ENCODE assay signal across 7 cellular contexts in genomic region chr1:100855116-100855515, GRCh38. TPM values are rescaled to one million over a fixed set of nuclear protein-coding genes. Genes with fewer than 3 reads are reported as not detected.
DNase-seq lines count a peak whose midpoint lies in the region; ATAC-seq and TF ChIP-seq lines count a peak whose summit lies in the region.
"Not testable (repeated sequence)": the region's sequence is repeated elsewhere in the genome, so short reads cannot be mapped to it uniquely, and the experiment has no call there.

No MANE protein-coding gene starts in this region.

- dilution Hi-C loops in IMR-90 (cut with HindIII; ENCODE audit: low sequenced_read_pairs, unreplicated experiment), result not testable (repeated sequence)

- H3K9me1 ChIP-seq in IMR-90 (ENCODE audit: insufficient read depth, low read length), result not testable (repeated sequence)

- not testable (repeated sequence) for H3K56ac ChIP-seq in IMR-90 (ENCODE audit: extremely low read depth, insufficient read depth, low read length)

- not testable (repeated sequence) for H3K14ac ChIP-seq in IMR-90 (replicated peaks; ENCODE audit: low read depth, low read length)

- not testable (repeated sequence) for H3K9ac ChIP-seq in IMR-90 (ENCODE audit: low read depth, low read length)

- not testable (repeated sequence) for H4K91ac ChIP-seq in IMR-90 (ENCODE audit: insufficient read depth, low read depth, low read length)

- not testable (repeated sequence) for H2AK5ac ChIP-seq in IMR-90 (ENCODE audit: low read depth, low read length)

- not testable (repeated sequence) for H3K4ac ChIP-seq in IMR-90 (ENCODE audit: low read depth, low read length)

- DNase-seq in EH (ENCODE audit: low read depth), result peak; percentile 90
- peak; percentile 42 for DNase-seq in IMR-90
- DNase-seq in SJSA1 (ENCODE audit: low read depth in 1 of 2, low spot score in 2 of 2), result peak in 1 of 2 experiments; percentile 70
- peak; percentile 28 for DNase-seq in astrocyte of the cerebellum (ENCODE audit: low read depth)
- peak; percentile 30 for DNase-seq in dedifferentiated amniotic fluid mesenchymal stem cell (ENCODE audit: extremely low spot score)
- peak; percentile 45 for DNase-seq in fibroblast of pulmonary artery (ENCODE audit: low read depth)
- not testable (repeated sequence) for DNase-seq in osteoblast (ENCODE audit: insufficient read length, low spot score, missing footprints)

- in situ Hi-C loops in IMR-90 (cut with MboI; ENCODE audit: low sequenced_read_pairs); astrocyte of the cerebellum (cut with HindIII; ENCODE audit: low sequenced_read_pairs): not testable (repeated sequence)

- not testable (repeated sequence) for H3K27ac ChIP-seq in IMR-90 (ENCODE audit: insufficient read depth, low read length)
- peak overlapping the region; percentile 52 for H3K27ac ChIP-seq in SJSA1
- peak overlapping the region; percentile 19 for H3K27ac ChIP-seq in osteoblast (ENCODE audit: low read depth, low read length)

- H3K79me2 ChIP-seq in osteoblast (ENCODE audit: insufficient read depth, low read length), result not testable (repeated sequence)

- H3K4me1 ChIP-seq in IMR-90 (ENCODE audit: control insufficient read depth, insufficient read depth, low read length), result not testable (repeated sequence)
- H3K4me1 ChIP-seq in SJSA1 (replicated peaks) (peaks cover 19% of the 10 kb centered on the region), osteoblast (ENCODE audit: insufficient read depth, low read length) (peaks cover 20% of the 10 kb centered on the region)

- H2AK9ac ChIP-seq in IMR-90 (replicated peaks; ENCODE audit: low read depth, low read length, poor library complexity), result not testable (repeated sequence)

- ATAC-seq in IMR-90 (ENCODE audit: low read depth), result peak; percentile 56

- TF ChIP-seq POLR2A in IMR-90 (IDR thresholded peaks at IDR 0.05; ENCODE audit: low read depth, low read length), result not testable (repeated sequence)

- H3K36me3 ChIP-seq in IMR-90 (ENCODE audit: control insufficient read depth, insufficient read depth, low read length); SJSA1; osteoblast (ENCODE audit: insufficient read depth, low read length): not testable (repeated sequence)

- H3K79me1 ChIP-seq in IMR-90 (ENCODE audit: low read depth in 1 of 2, low read length in 2 of 2), result not testable (repeated sequence)

- peak overlapping the region; percentile 9; the same call in 1 of the 2 replicates for H3K4me2 ChIP-seq in IMR-90 (ENCODE audit: low read depth, low read length)
- H3K4me2 ChIP-seq in osteoblast (ENCODE audit: insufficient read depth, low read length), result not testable (repeated sequence)

- peak overlapping the region; percentile 81; the same call in 1 of the 2 replicates for H3K18ac ChIP-seq in IMR-90 (ENCODE audit: low read depth, low read length)

- not testable (repeated sequence) for H2AFZ ChIP-seq in IMR-90 (replicated peaks; ENCODE audit: low read length, poor library complexity); osteoblast (ENCODE audit: low read length)

- intact Hi-C loops in IMR-90 (cut with micrococcal nuclease), result not testable (repeated sequence)

- POLR2A ChIA-PET in IMR-90 (lab: Charles Lee; ENCODE audit: unreplicated experiment), result not testable (repeated sequence)

- CTCF ChIA-PET in IMR-90 (lab: Yijun Ruan, JAX), result interaction anchor here (0.6 kb wide), 2 partner anchors 110 to 1027 kb away, joined by 4 read pairs; no protein-coding TSS in a partner anchor

- not testable (repeated sequence) for H3K4me3 ChIP-seq in IMR-90 (ENCODE audit: insufficient read depth, low read depth, low read length); SJSA1; astrocyte of the cerebellum (ENCODE audit: low read depth, low read length); fibroblast of pulmonary artery (replicated peaks; ENCODE audit: low read depth, low read length); osteoblast (ENCODE audit: insufficient read depth, low read length)

- H2BK5ac ChIP-seq in IMR-90 (ENCODE audit: low read depth, low read length, poor library complexity, severe bottlenecking), result peak overlapping the region; percentile 2

- H4K8ac ChIP-seq in IMR-90 (ENCODE audit: low read depth in 2 of 2, low read length in 2 of 2), result not testable (repeated sequence)

- H2BK20ac ChIP-seq in IMR-90 (ENCODE audit: low read depth, low read length), result not testable (repeated sequence)

- H3K9me3 ChIP-seq in IMR-90 (ENCODE audit: control insufficient read depth, insufficient read depth, low read length); SJSA1 (replicated peaks); osteoblast (ENCODE audit: low read depth, low read length): not testable (repeated sequence)

- H4K5ac ChIP-seq in IMR-90 (ENCODE audit: low read depth, low read length), result not testable (repeated sequence)

- H2BK120ac ChIP-seq in IMR-90 (ENCODE audit: low read depth, low read length), result not testable (repeated sequence)

- TF ChIP-seq CTCF in IMR-90 (conservative IDR thresholded peaks at IDR 0.05; ENCODE audit: low read depth, low read length); astrocyte of the cerebellum (IDR thresholded peaks at IDR 0.05; ENCODE audit: low read depth, low read length, missing control alignments); fibroblast of pulmonary artery (IDR thresholded peaks at IDR 0.05; ENCODE audit: low read length, missing control alignments); osteoblast (IDR thresholded peaks at IDR 0.05; ENCODE audit: extremely low read depth, low read depth, low read length): not testable (repeated sequence)

- not testable (repeated sequence) for H3K27me3 ChIP-seq in IMR-90 (ENCODE audit: control insufficient read depth, insufficient read depth, low read length); SJSA1 (replicated peaks); osteoblast (ENCODE audit: insufficient read depth, low read length)

- H3K23ac ChIP-seq in IMR-90 (ENCODE audit: low read depth, low read length), result not testable (repeated sequence)

- BruUV-seq in IMR-90 (replicated peaks; lab: Mats Ljungman, UMichigan), result not testable (repeated sequence)

- not testable (repeated sequence) for H4K20me1 ChIP-seq in IMR-90 (ENCODE audit: insufficient read depth, low read length); osteoblast (ENCODE audit: insufficient read depth, low read length)

- not testable (repeated sequence) for H2BK15ac ChIP-seq in IMR-90 (ENCODE audit: low read depth, low read length)

- not testable (repeated sequence) for TF ChIP-seq RAD21 in IMR-90 (IDR thresholded peaks at IDR 0.05; ENCODE audit: low read length)

RNA-seq across cellular contexts. Expression of gene EXTL2, which starts 39.5 kb away (rescaled TPM):
- total RNA-seq in IMR-90 (2012; rRNA removed) (26.4 and 27.6 TPM in 2 replicates), osteoblast (36.2 and 42.1 TPM in 2 replicates)
- 19.2 and 24.9 TPM in 2 replicates for polyA plus RNA-seq in IMR-90 (2012; rRNA removed)
- 5.0 and 6.2 TPM in 2 replicates for polyA plus RNA-seq in IMR-90 (2012; cell fraction: cytosol; rRNA removed)
- polyA plus RNA-seq in IMR-90 (2012; cell fraction: nucleus; rRNA removed; ENCODE audit: low replicate concordance), result 5.3 and 39.8 TPM in 2 replicates
- total RNA-seq in SJSA1 (2014; rRNA removed; shearing (Covaris generic)), result 39.5 and 44.2 TPM in 2 replicates

RNA-seq across cellular contexts. Expression of gene SLC30A7, which starts 40.8 kb away (rescaled TPM):
- total RNA-seq in IMR-90 (2012; rRNA removed), result 60.2 and 87.2 TPM in 2 replicates
- 5.1 and 8.4 TPM in 2 replicates for polyA plus RNA-seq in IMR-90 (2012; rRNA removed)
- 1.5 and 1.9 TPM in 2 replicates for polyA plus RNA-seq in IMR-90 (2012; cell fraction: cytosol; rRNA removed)
- 2.5 and 12.1 TPM in 2 replicates for polyA plus RNA-seq in IMR-90 (2012; cell fraction: nucleus; rRNA removed; ENCODE audit: low replicate concordance)
- total RNA-seq in SJSA1 (2014; rRNA removed; shearing (Covaris generic)), result 13.4 and 26.3 TPM in 2 replicates
- total RNA-seq in osteoblast, result 69.8 and 86.3 TPM in 2 replicates
